ENCODE assay signal across 10 cellular contexts in the genomic region with DNA sequence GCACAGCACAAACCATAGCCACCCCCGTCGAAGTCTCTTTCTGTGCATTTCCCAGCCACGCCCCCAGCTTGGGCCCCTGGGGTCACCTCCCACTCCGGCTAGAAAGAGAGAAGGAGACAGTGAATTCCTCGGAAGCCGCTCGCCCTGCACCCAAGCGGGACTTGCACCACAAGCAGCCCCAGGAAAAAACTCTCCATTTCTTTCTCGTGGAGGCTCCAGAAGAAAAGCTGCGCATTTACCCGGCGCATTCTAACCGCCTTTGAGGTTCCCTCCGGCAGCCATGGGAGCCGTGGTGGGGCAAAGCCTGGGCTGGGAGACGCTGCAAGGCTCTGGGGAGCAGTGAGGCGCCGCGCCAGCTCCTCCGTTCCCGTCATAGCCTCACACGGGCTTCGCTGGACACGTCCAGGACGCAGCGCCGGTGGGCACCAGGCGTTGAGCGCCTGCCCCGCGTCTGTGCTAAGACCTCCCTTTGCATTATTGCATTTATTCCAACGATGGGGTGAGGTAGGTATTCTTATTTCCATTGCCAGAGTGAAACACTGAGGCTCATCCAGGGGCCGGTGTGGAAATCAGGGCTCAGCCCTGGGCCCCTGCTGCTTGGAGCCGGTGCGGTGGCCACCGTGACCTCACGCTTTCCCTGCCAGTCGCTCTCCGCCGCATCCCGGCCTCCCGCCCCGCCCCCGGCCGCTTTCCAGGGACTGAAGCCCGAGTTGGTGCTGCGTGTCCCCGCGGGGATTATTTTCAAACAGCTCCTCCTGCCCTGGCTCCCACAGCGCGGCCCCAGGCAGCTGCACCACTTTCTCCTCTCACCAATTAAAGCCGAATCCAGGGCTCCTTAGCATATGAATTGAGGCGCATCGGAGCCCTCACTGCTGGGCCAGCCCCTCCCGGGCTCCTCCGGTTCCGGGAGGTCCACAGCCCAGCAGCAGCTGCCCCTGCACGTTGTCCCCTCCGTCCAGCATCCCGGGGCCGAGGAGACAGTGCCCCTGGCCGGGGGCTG.
DNase-seq lines count a peak whose midpoint lies in the region; ATAC-seq and TF ChIP-seq lines count a peak whose summit lies in the region.
"Had no signal": no experiment of that assay in that cellular context is flagged by ENCODE, and none has a peak within 500 bp of the region (broad histone marks: within the 10 kb centered on the region; RNA-seq: fewer than 3 reads in every experiment).

No MANE protein-coding gene starts in this region.

- H3K4me3 ChIP-seq in cardiac fibroblast (replicated peaks in 1 of 2; ENCODE audit: low read depth in 2 of 2, low read length in 2 of 2) (peak overlapping the region; percentile 14 to 33), gastrocnemius medialis (peak overlapping the region; percentile 10 to 36 (median 28))

- DNase-seq in NCI-H1105 (lab: John Stamatoyannopoulos, UW) = peak; percentile 50
- no peak for DNase-seq in cardiac fibroblast (ENCODE audit: low read depth in 2 of 2)
- peak; percentile 87 for DNase-seq in islet precursor cell
- DNase-seq in gastrocnemius medialis = peak in 1 of 2 donors; percentile 28
- no peak for DNase-seq in activated CD4-positive, alpha-beta T cell treated with anti-CD3 and anti-CD28 coated beads, Interleukin-2, amount 50 U/mL, for 4 hours
- no peak for DNase-seq in activated naive CD4-positive, alpha-beta T cell treated with anti-CD3 and anti-CD28 coated beads, Interleukin-2, amount 50 U/mL, for 16 hours
- DNase-seq in stimulated activated CD4-positive, alpha-beta T cell treated with anti-CD3 and anti-CD28 coated beads, Interleukin-4, amount 100 ng/mL, for 1 hour = no peak
- DNase-seq in MV-4-11 (lab: John Stamatoyannopoulos, UW) = no peak
- DNase-seq: activated CD4-positive, alpha-beta T cell treated with anti-CD3 and anti-CD28 coated beads, Interleukin-2, amount 10 ng/mL, durations not matched to agents 7 days and 5 days had no signal

- ATAC-seq in gastrocnemius medialis = peak; percentile 28 to 35

- H3K9me3 ChIP-seq in gastrocnemius medialis = no peaks in the 10 kb centered on the region

- peaks cover 14 to 30% of the 10 kb centered on the region in 2 donors for H3K4me1 ChIP-seq in gastrocnemius medialis

- no peaks in the 10 kb centered on the region for H3K27me3 ChIP-seq in gastrocnemius medialis

- intact Hi-C loops in gastrocnemius medialis (cut with DNase I; ENCODE audit: low total_unique reads) = no loop called here

- TF ChIP-seq CTCF in cardiac fibroblast (IDR thresholded peaks at IDR 0.05; ENCODE audit: low read depth, low read length) = no peak
- no peak for TF ChIP-seq CTCF in gastrocnemius medialis (IDR thresholded peaks at IDR 0.05 in 4 of 5, conservative IDR thresholded peaks at IDR 0.05 in 1 of 5)

- H3K27ac ChIP-seq in gastrocnemius medialis = no peak overlapping the region
- H3K27ac ChIP-seq: epithelial cell of prostate had no signal

- H3K36me3 ChIP-seq in gastrocnemius medialis = no peaks in the 10 kb centered on the region

- in situ Hi-C loops in gastrocnemius medialis (cut with MboI; ENCODE audit: low sequenced_read_pairs in 4 of 4) = no loop called here

- no peak for TF ChIP-seq POLR2A in gastrocnemius medialis (IDR thresholded peaks at IDR 0.05)

Comparison
In these comparisons a context has a peak if more than half of its experiments do, and no peak if none do; other contexts are left out.
1. DNase-seq: peak in NCI-H1105 (single experiment) and islet precursor cell (single experiment); none in cardiac fibroblast (0 of 2), activated CD4-positive, alpha-beta T cell treated with anti-CD3 and anti-CD28 coated beads, Interleukin-2, amount 50 U/mL, for 4 hours (0 of 2), activated naive CD4-positive, alpha-beta T cell treated with anti-CD3 and anti-CD28 coated beads, Interleukin-2, amount 50 U/mL, for 16 hours (single experiment), stimulated activated CD4-positive, alpha-beta T cell treated with anti-CD3 and anti-CD28 coated beads, Interleukin-4, amount 100 ng/mL, for 1 hour (single experiment) and MV-4-11 (single experiment).